ENCODE assay signal across 8 cellular contexts in the genomic region with DNA sequence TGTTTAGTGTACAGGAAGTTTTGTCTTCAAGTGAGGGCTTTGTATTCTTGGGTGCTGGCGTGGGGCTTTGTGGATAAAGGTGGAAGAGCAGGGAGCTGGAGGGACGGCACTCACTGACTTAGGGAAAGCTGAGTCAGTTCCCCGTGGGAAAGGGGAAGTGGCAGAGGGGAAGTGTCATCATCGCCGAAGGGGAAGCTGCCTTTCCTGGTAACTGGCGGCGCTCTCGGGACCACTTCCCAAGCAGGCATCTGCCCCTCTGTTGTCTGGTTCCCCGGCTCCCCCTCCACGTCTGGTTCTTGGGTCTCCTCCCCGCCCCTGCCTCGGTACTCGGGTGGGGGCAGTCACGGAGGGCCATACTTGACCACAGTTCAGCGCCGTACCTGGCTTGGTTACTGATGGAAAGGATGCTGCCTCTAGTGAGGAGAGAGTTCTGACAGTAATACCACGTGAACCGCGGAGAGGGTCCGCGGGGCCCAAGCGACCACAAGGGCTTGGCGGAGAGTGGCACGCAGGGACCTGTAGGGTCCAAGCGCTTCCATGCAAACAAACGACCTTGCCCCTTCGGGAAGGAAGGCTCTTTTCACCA. TPM values are rescaled to one million over a fixed set of nuclear protein-coding genes. Genes with fewer than 3 reads are reported as not detected.
A peak's percentile ranks its signal among the peaks of the same experiment; 100 is the strongest.
DNase-seq lines count a peak whose midpoint lies in the region; TF ChIP-seq lines count a peak whose summit lies in the region.

No MANE protein-coding gene starts in this region.

- TF ChIP-seq EP300 in tibial nerve (IDR thresholded peaks at IDR 0.05), result peak in 1 of 2 donors; percentile 79

- peaks cover 15% of the 10 kb centered on the region for H3K36me3 Mint-ChIP-seq in activated CD4-positive, alpha-beta memory T cell treated with anti-CD3 and anti-CD28 coated beads for 36 hours

- H3K4me1 ChIP-seq in Karpas-422 (ENCODE audit: low read length), result peaks cover 44% of the 10 kb centered on the region
- H3K4me1 ChIP-seq in esophagus (ENCODE audit: control insufficient read depth in 2 of 2, insufficient read depth in 2 of 2, low read length in 1 of 2), result peaks cover 11 to 23% of the 10 kb centered on the region in 2 donors
- H3K4me1 ChIP-seq in muscle layer of colon (ENCODE audit: insufficient read depth, low read length), result peaks cover 45% of the 10 kb centered on the region
- H3K4me1 ChIP-seq in tibial nerve, result peaks cover 0 to 62% (median 26%) of the 10 kb centered on the region in 4 donors

- POLR2A ChIA-PET in activated CD4-positive, alpha-beta memory T cell treated with anti-CD3 and anti-CD28 coated beads for 36 hours (lab: Charles Lee), result interaction anchor here (1.0 to 3.0 kb wide), 8 partner anchors 9 to 406 kb away, joined by 3 to 13 read pairs (median 5); partner anchors contain the start of genes CYB5D1, KDM6B, NAA38 and TP53

- TF ChIP-seq CTCF in tibial nerve (IDR thresholded peaks at IDR 0.05), result peak in 1 of 5 experiments; percentile 13

- peak overlapping the region; percentile 96 for H3K4me2 ChIP-seq in Karpas-422 (ENCODE audit: low read depth, low read length, poor library complexity, severe bottlenecking)

- peak; percentile 64 for DNase-seq in activated CD4-positive, CD25-positive, alpha-beta regulatory T cell treated with anti-CD3 and anti-CD28 coated beads, Interleukin-2, amount 50 U/mL, for 72 hours
- DNase-seq in activated CD4-positive, CD25-positive, alpha-beta regulatory T cell (lab: John Stamatoyannopoulos, UW), result no peak
- DNase-seq in Karpas-422 (peak; percentile 80), tibial nerve (ENCODE audit: low spot score in 2 of 2) (peak; percentile 55 to 79), NCI-H2107 treated with DMSO at 0.1 percent for 48 hours (lab: John Stamatoyannopoulos, UW; ENCODE audit: unreplicated experiment) (no peak)
- DNase-seq in activated CD4-positive, alpha-beta memory T cell treated with anti-CD3 and anti-CD28 coated beads for 36 hours, result peak; percentile 69

- H3K9me3 ChIP-seq in Karpas-422 (ENCODE audit: low read length) (no peaks in the 10 kb centered on the region), esophagus (ENCODE audit: control insufficient read depth in 2 of 2, insufficient read depth in 1 of 2, low read depth in 1 of 2, low read length in 1 of 2) (no peaks in the 10 kb centered on the region), muscle layer of colon (ENCODE audit: low read length) (no peaks in the 10 kb centered on the region), tibial nerve (no peaks in the 10 kb centered on the region)

- peaks cover 8% of the 10 kb centered on the region; the same call in 1 of the 2 replicates for H4K20me1 ChIP-seq in Karpas-422 (ENCODE audit: insufficient read depth, low read depth, low read length)

- H3K4me3 Mint-ChIP-seq in activated CD4-positive, alpha-beta memory T cell treated with anti-CD3 and anti-CD28 coated beads for 36 hours, result peak overlapping the region; percentile 85

- H3K27ac ChIP-seq in Karpas-422 (ENCODE audit: low read length), result peak overlapping the region; percentile 95
- H3K27ac ChIP-seq in esophagus (ENCODE audit: low read depth in 2 of 2, low read length in 1 of 2), result peak overlapping the region; percentile 98 to 100
- H3K27ac ChIP-seq in muscle layer of colon (ENCODE audit: low read depth, low read length), result peak overlapping the region; percentile 97
- peak overlapping the region; percentile 93 to 99 (median 96) for H3K27ac ChIP-seq in tibial nerve

- H3K9me2 ChIP-seq in Karpas-422 (replicated peaks; ENCODE audit: insufficient read depth, low read length), result no peaks in the 10 kb centered on the region

- peaks cover 44% of the 10 kb centered on the region for H3K79me2 ChIP-seq in Karpas-422 (ENCODE audit: low read length)

- H3K4me1 Mint-ChIP-seq in activated CD4-positive, alpha-beta memory T cell treated with anti-CD3 and anti-CD28 coated beads for 36 hours (ENCODE audit: low read depth), result peaks cover 48% of the 10 kb centered on the region

- TF ChIP-seq POLR2A in tibial nerve (IDR thresholded peaks at IDR 0.05), result peak in 1 of 2 donors; percentile 45

- H3K9ac ChIP-seq in Karpas-422 (ENCODE audit: low read length) (peak overlapping the region; percentile 92), muscle layer of colon (ENCODE audit: low read length) (peak overlapping the region; percentile 89)

- H3K27me3 ChIP-seq in Karpas-422 (ENCODE audit: low read length) (no peaks in the 10 kb centered on the region), esophagus (ENCODE audit: control insufficient read depth in 1 of 2, insufficient read depth in 2 of 2, low read length in 2 of 2) (no peaks in the 10 kb centered on the region), muscle layer of colon (ENCODE audit: control insufficient read depth in 1 of 2, insufficient read depth in 2 of 2, low read length in 2 of 2) (no peaks in the 10 kb centered on the region), tibial nerve (no peaks in the 10 kb centered on the region)

- intact Hi-C loops in activated CD4-positive, alpha-beta memory T cell treated with anti-CD3 and anti-CD28 coated beads for 36 hours (cut with micrococcal nuclease), result loop anchor here (1.0 to 5.0 kb wide), 9 partner anchors 8 to 601 kb away; partner anchors contain the start of genes CTC1, EIF5A, FXR2 and GABARAP

- H3K4me3 ChIP-seq in Karpas-422 (ENCODE audit: low read length) (peak overlapping the region; percentile 88), esophagus (ENCODE audit: low read depth in 1 of 2, low read length in 2 of 2) (peak overlapping the region; percentile 46 to 67), muscle layer of colon (ENCODE audit: low read depth in 1 of 2, low read length in 2 of 2) (peak overlapping the region; percentile 75 to 91), tibial nerve (peak overlapping the region; percentile 59 to 77 (median 63))

- no peak overlapping the region for H2AFZ ChIP-seq in Karpas-422 (ENCODE audit: low read length)

- 0 to 1% methylated on average over 27 of the region's 27 CpGs for WGBS in esophagus, 2 donors
- WGBS in tibial nerve, 2 donors, result 0 to 1% methylated on average over 25 to 27 of the region's 27 CpGs

- H3K9me3 Mint-ChIP-seq in activated CD4-positive, alpha-beta memory T cell treated with anti-CD3 and anti-CD28 coated beads for 36 hours, result no peaks in the 10 kb centered on the region

- H3K27ac Mint-ChIP-seq in activated CD4-positive, alpha-beta memory T cell treated with anti-CD3 and anti-CD28 coated beads for 36 hours, result peak overlapping the region; percentile 95

- CTCF ChIA-PET in activated CD4-positive, alpha-beta memory T cell treated with anti-CD3 and anti-CD28 coated beads for 36 hours (lab: Charles Lee), result interaction anchor here (2.1 to 5.4 kb wide), 3 partner anchors 8 to 156 kb away, joined by 7 to 70 read pairs (median 11); partner anchors contain the start of genes CYB5D1, KDM6B, NAA38 and TP53

- no peaks in the 10 kb centered on the region for H3K27me3 Mint-ChIP-seq in activated CD4-positive, alpha-beta memory T cell treated with anti-CD3 and anti-CD28 coated beads for 36 hours

- no peaks in the 10 kb centered on the region; the same call in 1 of the 2 replicates for H3K36me3 ChIP-seq in Karpas-422 (ENCODE audit: insufficient read depth, low read length)
- H3K36me3 ChIP-seq in esophagus (ENCODE audit: control insufficient read depth in 2 of 2, insufficient read depth in 2 of 2, low read length in 1 of 2), result peaks cover 0 to 18% of the 10 kb centered on the region in 2 donors
- H3K36me3 ChIP-seq in muscle layer of colon (ENCODE audit: insufficient read depth, low read length), result peaks cover 19% of the 10 kb centered on the region
- H3K36me3 ChIP-seq in tibial nerve, result peaks cover 0 to 26% (median 7%) of the 10 kb centered on the region in 3 donors

RNA-seq across cellular contexts. Expression of gene KDM6B, which starts 9.0 kb away (rescaled TPM):
- total RNA-seq in Karpas-422 (2014; rRNA removed; shearing (Covaris generic); ENCODE audit: low replicate concordance), result 11.9 and 34.6 TPM in 2 replicates
- total RNA-seq in activated CD4-positive, alpha-beta memory T cell treated with anti-CD3 and anti-CD28 coated beads for 36 hours, result 10 to 100 TPM; 44.1 to 49.6 TPM
- 1 to 10 TPM; 5.2 to 9.0 TPM for polyA plus RNA-seq in esophagus
- total RNA-seq in tibial nerve, result 10 to 100 TPM in 2 of 4 donors, 1 to 10 TPM in 2; 7.5 to 10.8 (median 9.7) TPM

RNA-seq across cellular contexts. Expression of gene TMEM88, which starts 11.8 kb away (rescaled TPM):
- 0.69 and 1.4 TPM in 2 replicates for total RNA-seq in Karpas-422 (2014; rRNA removed; shearing (Covaris generic); ENCODE audit: low replicate concordance)
- 1 to 10 TPM; 2.2 to 2.4 TPM for total RNA-seq in activated CD4-positive, alpha-beta memory T cell treated with anti-CD3 and anti-CD28 coated beads for 36 hours
- polyA plus RNA-seq in esophagus, result 1 to 10 TPM; 8.7 to 9.7 TPM
- 10 to 100 TPM in 3 of 4 donors, 1 to 10 TPM in 1; 9.2 to 41.7 (median 25.6) TPM for total RNA-seq in tibial nerve

RNA-seq across cellular contexts. Expression of gene NAA38, which starts 14.3 kb away (rescaled TPM):
- 313 and 321 TPM in 2 replicates for total RNA-seq in Karpas-422 (2014; rRNA removed; shearing (Covaris generic); ENCODE audit: low replicate concordance)
- total RNA-seq in activated CD4-positive, alpha-beta memory T cell treated with anti-CD3 and anti-CD28 coated beads for 36 hours, result 10 to 100 TPM; 68.2 to 74.7 TPM
- 100 to 1,000 TPM; 108 to 122 TPM for polyA plus RNA-seq in esophagus
- 100 to 1,000 TPM; 104 to 198 (median 167) TPM for total RNA-seq in tibial nerve

RNA-seq across cellular contexts. Expression of gene CYB5D1, which starts 14.8 kb away (rescaled TPM):
- total RNA-seq in Karpas-422 (2014; rRNA removed; shearing (Covaris generic); ENCODE audit: low replicate concordance), result 8.5 and 10.9 TPM in 2 replicates
- 1 to 10 TPM; 6.0 to 6.9 TPM for total RNA-seq in activated CD4-positive, alpha-beta memory T cell treated with anti-CD3 and anti-CD28 coated beads for 36 hours
- 1 to 10 TPM; 4.7 to 6.3 TPM for polyA plus RNA-seq in esophagus
- 10 to 100 TPM in 2 of 4 donors, 1 to 10 TPM in 2; 9.4 to 13.6 (median 11.1) TPM for total RNA-seq in tibial nerve

RNA-seq across cellular contexts. Expression of gene CHD3, which starts 45.5 kb away (rescaled TPM):
- 191 and 346 TPM in 2 replicates for total RNA-seq in Karpas-422 (2014; rRNA removed; shearing (Covaris generic); ENCODE audit: low replicate concordance)
- total RNA-seq in activated CD4-positive, alpha-beta memory T cell treated with anti-CD3 and anti-CD28 coated beads for 36 hours, result 100 to 1,000 TPM; 120 to 133 TPM
- 10 to 100 TPM; 37.2 to 78.7 TPM for polyA plus RNA-seq in esophagus
- 100 to 1,000 TPM in 3 of 4 donors, 10 to 100 TPM in 1; 80.4 to 202 (median 125) TPM for total RNA-seq in tibial nerve

Comparison
In these comparisons a context has a peak if more than half of its experiments do, and no peak if none do; other contexts are left out.
1. DNase-seq: peak in activated CD4-positive, CD25-positive, alpha-beta regulatory T cell treated with anti-CD3 and anti-CD28 coated beads, Interleukin-2, amount 50 U/mL, for 72 hours (single experiment), Karpas-422 (single experiment), activated CD4-positive, alpha-beta memory T cell treated with anti-CD3 and anti-CD28 coated beads for 36 hours (single experiment) and tibial nerve (2 of 2); none in activated CD4-positive, CD25-positive, alpha-beta regulatory T cell (0 of 4) and NCI-H2107 treated with DMSO at 0.1 percent for 48 hours (single experiment).
2. Peak in every context shown above with its lines, with median percentiles within 50 percentile points of each other: H3K27ac ChIP-seq and H3K4me3 ChIP-seq.